8 cellular contexts compared by ENCODE assay signal in genomic region chr20:34559311-34560140, GRCh38. TPM values are rescaled to one million over a fixed set of nuclear protein-coding genes. Genes with fewer than 3 reads are reported as not detected.
DNase-seq lines count a peak whose midpoint lies in the region; ATAC-seq and TF ChIP-seq lines count a peak whose summit lies in the region.

No MANE protein-coding gene starts in this region.

- H3K27me3 ChIP-seq in SJSA1 (replicated peaks) = no peaks in the 10 kb centered on the region
- no peaks in the 10 kb centered on the region for H3K27me3 ChIP-seq in esophagus (ENCODE audit: control insufficient read depth in 1 of 2, insufficient read depth in 2 of 2, low read length in 2 of 2)
- H3K27me3 ChIP-seq in MG63 = no peaks in the 10 kb centered on the region

- DNase-seq in AG04449 (ENCODE audit: low read depth, low spot score) (no peak), SJSA1 (ENCODE audit: low read depth in 1 of 2, low spot score in 2 of 2) (no peak), neural crest cell (ENCODE audit: low read depth, low spot score) (peak; percentile 35), DMS79 (lab: John Stamatoyannopoulos, UW) (no peak), MG63 (no peak)

- TF ChIP-seq CTCF in AG04449 (IDR thresholded peaks at IDR 0.05; ENCODE audit: insufficient read depth, low read length, missing control alignments) (no peak), neural crest cell (conservative IDR thresholded peaks at IDR 0.05) (no peak)

- CTCF ChIA-PET in AG04449 (lab: Yijun Ruan, JAX) = interaction anchor here (1.3 to 4.2 kb wide), 5 partner anchors 21 to 247 kb away, joined by 5 to 25 read pairs (median 14); no protein-coding TSS in a partner anchor

- H3K4me1 ChIP-seq in SJSA1 (replicated peaks) = peaks cover 3% of the 10 kb centered on the region; the same call in 1 of the 2 replicates
- no peaks in the 10 kb centered on the region for H3K4me1 ChIP-seq in esophagus (ENCODE audit: control insufficient read depth in 2 of 2, insufficient read depth in 2 of 2, low read length in 1 of 2)

- peak overlapping the region; percentile 88 for H3K4me3 Mint-ChIP-seq in neural crest cell

- H3K36me3 ChIP-seq in SJSA1 = peaks cover 7% of the 10 kb centered on the region
- no peaks in the 10 kb centered on the region for H3K36me3 ChIP-seq in esophagus (ENCODE audit: control insufficient read depth in 2 of 2, insufficient read depth in 2 of 2, low read length in 1 of 2)
- H3K36me3 ChIP-seq in MG63 = peaks cover 8% of the 10 kb centered on the region

- H3K9me3 Mint-ChIP-seq in neural crest cell = no peaks in the 10 kb centered on the region

- WGBS in esophagus, 2 donors = 55 to 64% methylated on average over 40 to 43 of the region's 43 CpGs

- ATAC-seq in HG03442 (IDR thresholded peaks at IDR 0.05; ENCODE audit: unreplicated experiment) = no peak
- ATAC-seq in GM21447 (IDR thresholded peaks at IDR 0.05; ENCODE audit: unreplicated experiment) = no peak

- H3K27me3 Mint-ChIP-seq in neural crest cell (ENCODE audit: low read depth) = no peaks in the 10 kb centered on the region

- peak overlapping the region; percentile 71 for H3K4me3 ChIP-seq in AG04449 (ENCODE audit: low read depth, low read length)
- H3K4me3 ChIP-seq in SJSA1 = peak overlapping the region; percentile 61
- H3K4me3 ChIP-seq in esophagus (ENCODE audit: low read depth in 1 of 2, low read length in 2 of 2) = peak overlapping the region in 1 of 2 donors; percentile 45
- H3K4me3 ChIP-seq in MG63 = no peak overlapping the region

- H3K27ac ChIP-seq in SJSA1 = no peak overlapping the region
- peak overlapping the region; percentile 85 to 90 for H3K27ac ChIP-seq in esophagus (ENCODE audit: low read depth in 2 of 2, low read length in 1 of 2)

- no peaks in the 10 kb centered on the region for H3K9me3 ChIP-seq in SJSA1 (replicated peaks)
- no peaks in the 10 kb centered on the region for H3K9me3 ChIP-seq in esophagus (ENCODE audit: control insufficient read depth in 2 of 2, insufficient read depth in 1 of 2, low read depth in 1 of 2, low read length in 1 of 2)
- H3K9me3 ChIP-seq in MG63 = no peaks in the 10 kb centered on the region

- H3K4me1 Mint-ChIP-seq in neural crest cell = peaks cover 12% of the 10 kb centered on the region

- H3K36me3 Mint-ChIP-seq in neural crest cell (ENCODE audit: low read depth) = peaks cover 8% of the 10 kb centered on the region

- POLR2A ChIA-PET in AG04449 (lab: Yijun Ruan, JAX) = interaction anchor here (1.1 to 1.2 kb wide), 2 partner anchors 12 to 144 kb away, joined by 3 to 5 read pairs; partner anchors contain the start of gene TP53INP2

- H3K27ac Mint-ChIP-seq in neural crest cell (ENCODE audit: unreplicated experiment) = peak overlapping the region; percentile 48

RNA-seq across cellular contexts. Expression of gene MAP1LC3A, which starts 1.0 kb away (rescaled TPM):
- 54.1 and 64.5 TPM in 2 replicates for total RNA-seq in SJSA1 (2014; rRNA removed; shearing (Covaris generic))
- polyA plus RNA-seq in esophagus = 10 to 100 TPM; 28.7 to 29.5 TPM
- 17.5 and 17.8 TPM in 2 replicates for total RNA-seq in neural crest cell
- total RNA-seq in MG63 (2014; rRNA removed; shearing (Covaris generic); ENCODE audit: low replicate concordance) = 0.13 TPM in 1 of 2 replicates, not detected in the other

RNA-seq across cellular contexts. Expression of gene DYNLRB1, which starts 43.3 kb away (rescaled TPM):
- 147 and 190 TPM in 2 replicates for total RNA-seq in SJSA1 (2014; rRNA removed; shearing (Covaris generic))
- polyA plus RNA-seq in esophagus = 100 to 1,000 TPM; 140 to 189 TPM
- total RNA-seq in neural crest cell = 151 and 165 TPM in 2 replicates
- total RNA-seq in MG63 (2014; rRNA removed; shearing (Covaris generic); ENCODE audit: low replicate concordance) = 96.3 and 137 TPM in 2 replicates

Comparison
In these comparisons a context has a peak if more than half of its experiments do, and no peak if none do; other contexts are left out.
1. RNA of gene MAP1LC3A, which starts 1.0 kb away (total RNA-seq): 54.1 to 64.5 TPM in SJSA1 and 17.5 to 17.8 TPM in neural crest cell; 0.13 TPM in MG63; every median in the first group is over 10 times any median in the second.